Comparison of ENCODE assay signal across 30 cellular contexts in genomic region chr12:107807471-107808150, GRCh38. TPM values are rescaled to one million over a fixed set of nuclear protein-coding genes. Genes with fewer than 3 reads are reported as not detected.
"Had no signal": no experiment of that assay in that cellular context is flagged by ENCODE, and none has a peak within 500 bp of the region (broad histone marks: within the 10 kb centered on the region; RNA-seq: fewer than 3 reads in every experiment).

No MANE protein-coding gene starts in this region.

- H3K4me3 Mint-ChIP-seq: effector memory CD8-positive, alpha-beta T cell; mesothelial cell of epicardium; nephron; neural progenitor cell; stimulated activated naive B cell treated with anti-CD40 and anti-IgM and Interleukin-4, amounts not matched to agents 10 μg/mL and 1 μg/mL and 100 μg/mL, for 72 hours had no signal

- ATAC-seq: effector memory CD8-positive, alpha-beta T cell; gastrocnemius medialis; left ventricle myocardium superior; lower lobe of right lung; mucosa of descending colon; sciatic nerve; stimulated activated naive B cell treated with anti-CD40 and anti-IgM and Interleukin-4, amounts not matched to agents 10 μg/mL and 1 μg/mL and 100 μg/mL, for 72 hours had no signal

- H3K9me3 Mint-ChIP-seq: effector memory CD8-positive, alpha-beta T cell; mesothelial cell of epicardium; naive B cell; nephron; neural progenitor cell; stimulated activated naive B cell treated with anti-CD40 and anti-IgM and Interleukin-4, amounts not matched to agents 10 μg/mL and 1 μg/mL and 100 μg/mL, for 72 hours had no signal

- H3K27ac Mint-ChIP-seq: effector memory CD8-positive, alpha-beta T cell; mesothelial cell of epicardium; nephron; neural progenitor cell had no signal

- H3K4me1 Mint-ChIP-seq: mesothelial cell of epicardium; naive B cell; nephron; neural progenitor cell; stimulated activated naive B cell treated with anti-CD40 and anti-IgM and Interleukin-4, amounts not matched to agents 10 μg/mL and 1 μg/mL and 100 μg/mL, for 72 hours had no signal

- H3K36me3 Mint-ChIP-seq: mesothelial cell of epicardium; naive B cell; neural progenitor cell; stimulated activated naive B cell treated with anti-CD40 and anti-IgM and Interleukin-4, amounts not matched to agents 10 μg/mL and 1 μg/mL and 100 μg/mL, for 72 hours had no signal

- DNase-seq: central memory CD4-positive, alpha-beta T cell; colonic mucosa; effector memory CD8-positive, alpha-beta T cell; foreskin fibroblast; gastrocnemius medialis; head of caudate nucleus; left ventricle myocardium superior; lower lobe of right lung; mucosa of descending colon; naive B cell; stimulated activated CD4-positive, alpha-beta T cell treated with anti-CD3 and anti-CD28 coated beads, Interleukin-12 subunit alpha, Interleukin-12 subunit beta, amount 100 ng/mL, for 4 hours; stimulated activated CD4-positive, alpha-beta T cell treated with anti-CD3 and anti-CD28 coated beads, Interleukin-1b, Interleukin-23, amount 100 ng/mL, for 48 hours; stimulated activated CD4-positive, alpha-beta T cell treated with anti-CD3 and anti-CD28 coated beads, Interleukin-4, amount 100 ng/mL, for 1 hour; stimulated activated naive B cell treated with anti-CD40 and anti-IgM and Interleukin-4, amounts not matched to agents 10 μg/mL and 1 μg/mL and 100 μg/mL, for 72 hours; stomach; thyroid gland; trophoblast cell had no signal

RNA-seq across cellular contexts. Expression of gene ASCL4, which starts 33.1 kb away (rescaled TPM):
- total RNA-seq: chondrocyte, colonic mucosa, dermis microvascular lymphatic vessel endothelial cell, gastrocnemius medialis, glomerular endothelial cell, left ventricle myocardium superior, lower lobe of right lung, mucosa of descending colon, osteoblast, prostate gland, right atrium auricular region, sciatic nerve, smooth muscle cell, stomach, temporal lobe, thyroid gland, urinary bladder had no signal
